ENCODE assay signal across 1 cellular context in the genomic region with DNA sequence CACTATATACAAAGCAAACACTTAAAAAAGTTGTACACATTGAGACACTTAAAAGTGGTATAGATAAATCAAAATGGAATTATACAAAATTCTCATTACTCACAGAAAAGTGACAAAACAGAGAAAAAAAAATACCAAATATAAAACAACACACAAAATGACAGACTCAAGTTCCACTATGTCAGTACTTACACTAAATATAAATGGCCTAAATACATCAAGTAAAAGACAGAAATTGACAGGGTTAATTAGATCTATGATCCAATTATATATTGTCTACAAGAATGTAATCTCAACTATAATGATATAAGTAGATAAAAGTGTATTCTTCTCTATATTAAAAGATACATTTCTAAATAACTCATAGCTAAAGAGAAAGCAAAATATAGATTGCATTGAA.
TF ChIP-seq lines count a peak whose summit lies in the region.

No MANE protein-coding gene starts in this region.

TF ChIP-seq in A549, 52 proteins besides CTCF, POLR2A, EP300 and RAD21 (continued from another document):
- TF ChIP-seq, protein P1, sequence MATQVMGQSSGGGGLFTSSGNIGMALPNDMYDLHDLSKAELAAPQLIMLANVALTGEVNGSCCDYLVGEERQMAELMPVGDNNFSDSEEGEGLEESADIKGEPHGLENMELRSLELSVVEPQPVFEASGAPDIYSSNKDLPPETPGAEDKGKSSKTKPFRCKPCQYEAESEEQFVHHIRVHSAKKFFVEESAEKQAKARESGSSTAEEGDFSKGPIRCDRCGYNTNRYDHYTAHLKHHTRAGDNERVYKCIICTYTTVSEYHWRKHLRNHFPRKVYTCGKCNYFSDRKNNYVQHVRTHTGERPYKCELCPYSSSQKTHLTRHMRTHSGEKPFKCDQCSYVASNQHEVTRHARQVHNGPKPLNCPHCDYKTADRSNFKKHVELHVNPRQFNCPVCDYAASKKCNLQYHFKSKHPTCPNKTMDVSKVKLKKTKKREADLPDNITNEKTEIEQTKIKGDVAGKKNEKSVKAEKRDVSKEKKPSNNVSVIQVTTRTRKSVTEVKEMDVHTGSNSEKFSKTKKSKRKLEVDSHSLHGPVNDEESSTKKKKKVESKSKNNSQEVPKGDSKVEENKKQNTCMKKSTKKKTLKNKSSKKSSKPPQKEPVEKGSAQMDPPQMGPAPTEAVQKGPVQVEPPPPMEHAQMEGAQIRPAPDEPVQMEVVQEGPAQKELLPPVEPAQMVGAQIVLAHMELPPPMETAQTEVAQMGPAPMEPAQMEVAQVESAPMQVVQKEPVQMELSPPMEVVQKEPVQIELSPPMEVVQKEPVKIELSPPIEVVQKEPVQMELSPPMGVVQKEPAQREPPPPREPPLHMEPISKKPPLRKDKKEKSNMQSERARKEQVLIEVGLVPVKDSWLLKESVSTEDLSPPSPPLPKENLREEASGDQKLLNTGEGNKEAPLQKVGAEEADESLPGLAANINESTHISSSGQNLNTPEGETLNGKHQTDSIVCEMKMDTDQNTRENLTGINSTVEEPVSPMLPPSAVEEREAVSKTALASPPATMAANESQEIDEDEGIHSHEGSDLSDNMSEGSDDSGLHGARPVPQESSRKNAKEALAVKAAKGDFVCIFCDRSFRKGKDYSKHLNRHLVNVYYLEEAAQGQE (IDR thresholded peaks at IDR 0.05), result no peak
